In the genomic region with DNA sequence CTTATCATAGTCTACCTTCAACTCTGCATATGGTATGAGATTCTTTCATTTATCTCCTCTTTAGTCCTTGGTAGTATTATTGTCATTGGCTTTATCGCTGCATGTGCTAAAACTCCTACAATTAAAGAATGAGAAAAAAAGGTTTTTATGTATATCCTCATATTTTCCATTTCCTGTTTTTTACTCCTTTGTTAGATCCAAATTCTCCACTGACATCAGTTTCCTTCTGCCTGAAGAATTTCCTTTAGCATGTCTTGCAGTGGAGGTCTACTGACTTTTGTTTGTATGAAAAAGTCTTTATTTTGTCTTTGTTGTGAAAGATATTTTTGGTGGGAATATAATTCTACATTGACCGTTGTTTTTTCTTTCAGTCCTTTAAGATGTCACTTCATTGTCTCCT, we compare ENCODE assay signal across 8 cellular contexts.
"Had no signal": no experiment of that assay in that cellular context is flagged by ENCODE, and none has a peak within 500 bp of the region (broad histone marks: within the 10 kb centered on the region; RNA-seq: fewer than 3 reads in every experiment).

No MANE protein-coding gene starts in this region.

- DNase-seq: GDM1, GF-D8 had no signal

- FAIRE-seq: G401.6, GM12878, GM12891, GM12892, GM18507, GM19239 had no signal

- H3K4me3 ChIP-seq: GM12878 had no signal

- ATAC-seq: GM12878 had no signal
